ENCODE assay signal across 17 cellular contexts in genomic region chr5:159825551-159826051, GRCh38.
DNase-seq lines count a peak whose midpoint lies in the region; ATAC-seq and TF ChIP-seq lines count a peak whose summit lies in the region.
"Had no signal": no experiment of that assay in that cellular context is flagged by ENCODE, and none has a peak within 500 bp of the region (broad histone marks: within the 10 kb centered on the region; RNA-seq: fewer than 3 reads in every experiment).

No MANE protein-coding gene starts in this region.

- H3K27me3 ChIP-seq in left lung (no peaks in the 10 kb centered on the region), osteoblast (ENCODE audit: insufficient read depth, low read length) (no peaks in the 10 kb centered on the region)
- H3K27me3 ChIP-seq: right lobe of liver had no signal

- no peaks in the 10 kb centered on the region for H3K79me2 ChIP-seq in osteoblast (ENCODE audit: insufficient read depth, low read length)

- H4K20me1 ChIP-seq in osteoblast (ENCODE audit: insufficient read depth, low read length): no peaks in the 10 kb centered on the region

- H3K4me1 ChIP-seq in left lung (peaks cover 7 to 8% of the 10 kb centered on the region in 2 donors), osteoblast (ENCODE audit: insufficient read depth, low read length) (peaks cover 18% of the 10 kb centered on the region)
- H3K4me1 ChIP-seq: right lobe of liver had no signal

- DNase-seq in AG08396 (ENCODE audit: low spot score) (peak; percentile 13), SW480 (ENCODE audit: low spot score) (peak; percentile 56), left lung (peak; percentile 84), KG1 (lab: John Stamatoyannopoulos, UW) (no peak), osteocyte (ENCODE audit: extremely low spot score, unreplicated experiment) (no peak), osteoblast (ENCODE audit: insufficient read length, low spot score, missing footprints) (no peak)
- no peak for DNase-seq in stimulated activated naive CD4-positive, alpha-beta T cell treated with Interleukin-2 at 50 U/mL for 16 hours (lab: John Stamatoyannopoulos, UW)
- DNase-seq: effector CD8-positive, alpha-beta T cell; hippocampal formation; NCI-H2171; right lobe of liver; SHP77 had no signal

- ATAC-seq in GM21576 (IDR thresholded peaks at IDR 0.05; ENCODE audit: unreplicated experiment) (peak; percentile 34), left lung (peak; percentile 94)

- intact Hi-C loops in left lung (cut with DNase I): no loop called here

- peaks cover 31% of the 10 kb centered on the region for H3K27me3 Mint-ChIP-seq in osteocyte (ENCODE audit: unreplicated experiment)

- no peak overlapping the region for H3K4me2 ChIP-seq in osteoblast (ENCODE audit: insufficient read depth, low read length)
- H3K4me2 ChIP-seq: KMS-11 had no signal

- H3K27ac ChIP-seq in left lung (no peak overlapping the region), osteoblast (ENCODE audit: low read depth, low read length) (no peak overlapping the region)
- H3K27ac ChIP-seq: KMS-11, right lobe of liver, VCaP had no signal

- H3K4me3 ChIP-seq in left lung (no peak overlapping the region), osteoblast (ENCODE audit: insufficient read depth, low read length) (no peak overlapping the region)
- H3K4me3 ChIP-seq: right lobe of liver had no signal

- H3K4me3 Mint-ChIP-seq in osteocyte (ENCODE audit: unreplicated experiment): no peak overlapping the region
- H3K4me3 Mint-ChIP-seq: B cell, mesothelial cell of epicardium had no signal

- H3K27ac Mint-ChIP-seq in osteocyte (ENCODE audit: unreplicated experiment): no peak overlapping the region
- H3K27ac Mint-ChIP-seq: mesothelial cell of epicardium had no signal

- TF ChIP-seq CTCF in left lung (IDR thresholded peaks at IDR 0.05): no peak
- TF ChIP-seq CTCF in osteocyte (IDR thresholded peaks at IDR 0.05): no peak
- TF ChIP-seq CTCF in osteoblast (IDR thresholded peaks at IDR 0.05; ENCODE audit: extremely low read depth, low read depth, low read length): no peak

- H3K36me3 Mint-ChIP-seq in osteocyte (ENCODE audit: unreplicated experiment): no peaks in the 10 kb centered on the region
- H3K36me3 Mint-ChIP-seq: mesothelial cell of epicardium had no signal

- no peak overlapping the region for H2AFZ ChIP-seq in osteoblast (ENCODE audit: low read length)

- no peaks in the 10 kb centered on the region for H3K36me3 ChIP-seq in left lung
- H3K36me3 ChIP-seq in osteoblast (ENCODE audit: insufficient read depth, low read length): no peaks in the 10 kb centered on the region
- H3K36me3 ChIP-seq: right lobe of liver had no signal

- no peaks in the 10 kb centered on the region for H3K9me3 ChIP-seq in left lung
- H3K9me3 ChIP-seq in osteoblast (ENCODE audit: low read depth, low read length): no peaks in the 10 kb centered on the region
- H3K9me3 ChIP-seq: right lobe of liver had no signal

- no peaks in the 10 kb centered on the region for H3K9me3 Mint-ChIP-seq in osteocyte (ENCODE audit: unreplicated experiment)

- peaks cover 20% of the 10 kb centered on the region for H3K4me1 Mint-ChIP-seq in osteocyte (ENCODE audit: unreplicated experiment)
- H3K4me1 Mint-ChIP-seq: mesothelial cell of epicardium had no signal

Comparison
In these comparisons a context has a peak if more than half of its experiments do, and no peak if none do; other contexts are left out.
1. DNase-seq: peak in AG08396 (single experiment), SW480 (single experiment) and left lung (2 of 2); none in KG1 (single experiment), stimulated activated naive CD4-positive, alpha-beta T cell treated with Interleukin-2 at 50 U/mL for 16 hours (single experiment), osteocyte (single experiment) and osteoblast (single experiment).